In the genomic region with DNA sequence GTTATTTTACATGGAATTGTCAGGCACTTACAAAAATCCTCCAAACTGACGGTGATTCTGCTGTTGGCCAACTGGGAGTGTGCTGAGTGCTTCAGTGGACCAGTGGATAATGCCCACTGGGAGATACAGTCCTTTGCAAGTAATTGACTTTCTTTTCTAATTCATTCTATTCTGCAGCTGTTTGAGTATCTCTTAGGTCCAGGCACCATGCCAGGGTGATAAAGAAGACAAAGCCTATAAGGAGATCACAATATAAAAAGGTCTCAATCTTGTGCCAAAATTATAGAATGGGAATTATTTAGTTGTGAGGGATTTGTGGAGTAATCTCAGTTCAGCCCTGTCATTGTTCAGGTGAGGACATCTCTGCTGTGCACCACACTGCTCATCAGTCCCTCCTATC, we compare ENCODE assay signal across 16 cellular contexts.
DNase-seq lines count a peak whose midpoint lies in the region; ATAC-seq and TF ChIP-seq lines count a peak whose summit lies in the region.
"Had no signal": no experiment of that assay in that cellular context is flagged by ENCODE, and none has a peak within 500 bp of the region (broad histone marks: within the 10 kb centered on the region; RNA-seq: fewer than 3 reads in every experiment).

No MANE protein-coding gene starts in this region.

- no peaks in the 10 kb centered on the region for H3K9me3 ChIP-seq in right lobe of liver
- H3K9me3 ChIP-seq: breast epithelium, testis had no signal

- no peaks in the 10 kb centered on the region for H3K4me1 ChIP-seq in right lobe of liver
- H3K4me1 ChIP-seq: breast epithelium had no signal

- TF ChIP-seq POLR2A in right lobe of liver (IDR thresholded peaks at IDR 0.05) = no peak

- H3K27me3 ChIP-seq in right lobe of liver = no peaks in the 10 kb centered on the region
- H3K27me3 ChIP-seq: breast epithelium, testis had no signal

- no peak overlapping the region for H3K4me3 ChIP-seq in right lobe of liver
- H3K4me3 ChIP-seq: breast epithelium, testis had no signal

- H3K36me3 ChIP-seq in right lobe of liver = no peaks in the 10 kb centered on the region
- H3K36me3 ChIP-seq: breast epithelium had no signal

- no peak for TF ChIP-seq CTCF in right lobe of liver (IDR thresholded peaks at IDR 0.05)

- H3K27ac ChIP-seq in right lobe of liver = no peak overlapping the region
- H3K27ac ChIP-seq: breast epithelium, KMS-11, testis had no signal

- no CpG with 5 or more reads among the region's 1 CpG for WGBS in right lobe of liver (ENCODE audit: insufficient coverage, low coverage, low lambda C conversion rate, missing lambda C conversion rate)

- ATAC-seq in right lobe of liver (no peak), HG03025 (IDR thresholded peaks at IDR 0.05; ENCODE audit: low FRiP score, unreplicated experiment) (no peak)
- ATAC-seq: activated CD8-positive, alpha-beta T cell treated with anti-CD3 and anti-CD28 coated beads, Interleukin-2, amount 10 ng/mL, durations not matched to agents 7 days and 5 days; activated naive CD8-positive, alpha-beta T cell treated with anti-CD3 and anti-CD28 coated beads, Interleukin-2, amount 50 U/mL, for 24 hours; left lobe of liver had no signal

- DNase-seq in DMS79 (lab: John Stamatoyannopoulos, UW) (peak; percentile 84), NCI-H1105 treated with DMSO at 0.1 percent for 48 hours (lab: John Stamatoyannopoulos, UW) (peak; percentile 93), NCI-H2227 (lab: John Stamatoyannopoulos, UW; ENCODE audit: unreplicated experiment) (peak; percentile 34), cerebellar cortex (ENCODE audit: low spot score) (peak; percentile 42), HCEC 1CT (no peak), right lobe of liver (no peak)
- no peak for DNase-seq in effector CD4-positive, alpha-beta T cell
- DNase-seq: activated CD8-positive, alpha-beta T cell treated with anti-CD3 and anti-CD28 coated beads, Interleukin-2, amount 10 ng/mL, durations not matched to agents 7 days and 5 days; activated naive CD8-positive, alpha-beta T cell treated with anti-CD3 and anti-CD28 coated beads, Interleukin-2, amount 50 U/mL, for 24 hours; CD8-positive, alpha-beta memory T cell; T-helper 2 cell; testis had no signal

- intact Hi-C loops in right lobe of liver (cut with DNase I) = no loop called here

Comparison
In these comparisons a context has a peak if more than half of its experiments do, and no peak if none do; other contexts are left out.
1. DNase-seq: peak in DMS79 (single experiment), NCI-H1105 treated with DMSO at 0.1 percent for 48 hours (single experiment), NCI-H2227 (single experiment) and cerebellar cortex (single experiment); none in effector CD4-positive, alpha-beta T cell (single experiment), HCEC 1CT (single experiment) and right lobe of liver (0 of 3).